22 cellular contexts compared by ENCODE assay signal in the genomic region with DNA sequence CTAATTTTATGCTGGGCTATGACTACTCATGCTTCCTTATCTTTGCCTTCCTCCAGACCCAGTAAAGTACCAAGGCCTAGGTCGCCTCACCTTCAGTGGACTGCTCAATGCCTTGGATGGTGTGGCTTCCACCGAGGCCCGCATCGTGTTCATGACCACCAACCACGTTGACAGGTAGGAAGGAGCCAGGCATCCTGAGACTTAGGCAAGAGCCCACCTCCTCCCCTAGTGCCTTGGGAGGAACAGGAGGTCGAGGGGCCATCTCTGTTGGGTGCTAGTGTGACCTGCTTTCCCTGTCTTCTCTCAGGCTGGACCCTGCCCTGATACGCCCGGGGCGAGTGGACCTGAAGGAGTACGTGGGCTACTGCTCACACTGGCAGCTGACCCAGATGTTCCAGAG.
"Had no signal": no experiment of that assay in that cellular context is flagged by ENCODE, and none has a peak within 500 bp of the region (broad histone marks: within the 10 kb centered on the region; RNA-seq: fewer than 3 reads in every experiment).

No MANE protein-coding gene starts in this region.

- H3K9me3 ChIP-seq: esophagus squamous epithelium, lower lobe of right lung, prostate gland, right atrium auricular region, testis, tibial artery had no signal

- H3K27ac Mint-ChIP-seq: stimulated activated memory B cell treated with anti-CD40 and anti-IgM and Interleukin-4, amounts not matched to agents 10 μg/mL and 1 μg/mL and 100 μg/mL, for 72 hours; type B pancreatic cell had no signal

- H3K4me3 Mint-ChIP-seq: natural killer cell; stimulated activated memory B cell treated with anti-CD40 and anti-IgM and Interleukin-4, amounts not matched to agents 10 μg/mL and 1 μg/mL and 100 μg/mL, for 72 hours; type B pancreatic cell had no signal

- DNase-seq: dermis blood vessel endothelial cell; effector memory CD4-positive, alpha-beta T cell; erythroblast; esophagus squamous epithelium; foreskin melanocyte; head of caudate nucleus; left ventricle myocardium superior; lower lobe of right lung; natural killer cell; nucleus accumbens; stimulated activated CD4-positive, alpha-beta T cell treated with anti-CD3 and anti-CD28 coated beads, Interleukin-2, amount 100 ng/mL, for 24 hours; stimulated activated CD4-positive, alpha-beta T cell treated with anti-CD3 and anti-CD28 coated beads, Interleukin-4, amount 100 ng/mL, for 24 hours; stimulated activated naive CD8-positive, alpha-beta T cell treated with anti-CD3 and anti-CD28 coated beads, Interleukin-15, Interleukin-2, amounts not matched to agents 100 U/mL and 50 U/mL, for 24 hours; substantia nigra; testis; tibial artery had no signal

- H3K4me3 ChIP-seq: coronary artery, esophagus squamous epithelium, lower lobe of right lung, prostate gland, right atrium auricular region, testis, tibial artery had no signal

- H3K27ac ChIP-seq: coronary artery, esophagus squamous epithelium, lower lobe of right lung, prostate gland, right atrium auricular region, testis, tibial artery had no signal

- H3K27me3 ChIP-seq: esophagus squamous epithelium, right atrium auricular region, testis, tibial artery had no signal

- H3K4me1 ChIP-seq: prostate gland had no signal

- H3K27me3 Mint-ChIP-seq: stimulated activated memory B cell treated with anti-CD40 and anti-IgM and Interleukin-4, amounts not matched to agents 10 μg/mL and 1 μg/mL and 100 μg/mL, for 72 hours; type B pancreatic cell had no signal

- H3K36me3 Mint-ChIP-seq: natural killer cell had no signal

- H3K9me3 Mint-ChIP-seq: natural killer cell; stimulated activated memory B cell treated with anti-CD40 and anti-IgM and Interleukin-4, amounts not matched to agents 10 μg/mL and 1 μg/mL and 100 μg/mL, for 72 hours; type B pancreatic cell had no signal

- ATAC-seq: left ventricle myocardium superior; lower lobe of right lung; natural killer cell; sciatic nerve; stimulated activated memory B cell treated with anti-CD40 and anti-IgM and Interleukin-4, amounts not matched to agents 10 μg/mL and 1 μg/mL and 100 μg/mL, for 72 hours; stimulated activated naive CD8-positive, alpha-beta T cell treated with anti-CD3 and anti-CD28 coated beads, Interleukin-15, Interleukin-2, amounts not matched to agents 100 U/mL and 50 U/mL, for 24 hours had no signal
